Comparison of ENCODE assay signal across 1 cellular context in genomic region chr12:122871851-122872785, GRCh38.
TF ChIP-seq lines count a peak whose summit lies in the region.

No MANE protein-coding gene starts in this region.

TF ChIP-seq in GM12878, 131 proteins besides CTCF, POLR2A, EP300 and RAD21 (continued from another document and continues in another):
- no peak for TF ChIP-seq ZBTB40 (IDR thresholded peaks at IDR 0.05; ENCODE audit: borderline replicate concordance)
- no peak; a peak in 1 of 4 replicates for TF ChIP-seq BHLHE40 (IDR thresholded peaks at IDR 0.05; ENCODE audit: borderline replicate concordance in 1 of 2, low read depth in 2 of 2, low read length in 1 of 2)
- TF ChIP-seq MTA2 (IDR thresholded peaks at IDR 0.05; ENCODE audit: low read depth): peak; percentile 41; the same call in 1 of the 2 replicates
- TF ChIP-seq MTA3 (IDR thresholded peaks at IDR 0.05; ENCODE audit: borderline replicate concordance, low read length): 0 out of 2 replicates have a peak, but pooled peaks have one; percentile 19
- TF ChIP-seq SUZ12 (IDR thresholded peaks at IDR 0.05; ENCODE audit: unreplicated experiment): no peak
- TF ChIP-seq USF2 (IDR thresholded peaks at IDR 0.05; ENCODE audit: borderline replicate concordance, low read depth, low read length): no peak
- TF ChIP-seq FOS (IDR thresholded peaks at IDR 0.05; ENCODE audit: borderline replicate concordance, extremely low read depth, insufficient read length): no peak
- TF ChIP-seq ZNF207 (IDR thresholded peaks at IDR 0.05; ENCODE audit: borderline replicate concordance): no peak
- TF ChIP-seq RB1 (IDR thresholded peaks at IDR 0.05; ENCODE audit: borderline replicate concordance): no peak
- TF ChIP-seq TCF3 (IDR thresholded peaks at IDR 0.05; ENCODE audit: borderline replicate concordance, insufficient read depth, low read depth, low read length): no peak
- TF ChIP-seq ZNF592 (IDR thresholded peaks at IDR 0.05): no peak
- no peak for TF ChIP-seq RBBP5 (conservative IDR thresholded peaks at IDR 0.05)
- no peak for TF ChIP-seq MYC (IDR thresholded peaks at IDR 0.05; ENCODE audit: insufficient read depth, insufficient read length, insufficient replicate concordance, low read length, severe bottlenecking)
- no peak for TF ChIP-seq USF1 (IDR thresholded peaks at IDR 0.05; ENCODE audit: borderline replicate concordance, extremely low read length, insufficient read depth, low read depth, low read length)
- no peak for TF ChIP-seq RFX5 (IDR thresholded peaks at IDR 0.05; ENCODE audit: low read depth, low read length)
- no peak for TF ChIP-seq RCOR1 (conservative IDR thresholded peaks at IDR 0.05; ENCODE audit: low read depth, low read length)
- no peak for TF ChIP-seq NFIC (IDR thresholded peaks at IDR 0.05; ENCODE audit: low read depth, low read length)
- TF ChIP-seq BACH1 (IDR thresholded peaks at IDR 0.05; ENCODE audit: borderline replicate concordance): no peak
- peak; percentile 82 for TF ChIP-seq RUNX3 (IDR thresholded peaks at IDR 0.05; ENCODE audit: low read length)
- no peak for TF ChIP-seq MXI1 (IDR thresholded peaks at IDR 0.05; ENCODE audit: low read depth, low read length)
- no peak for TF ChIP-seq PKNOX1 (IDR thresholded peaks at IDR 0.05)
- TF ChIP-seq E2F4 (IDR thresholded peaks at IDR 0.05; ENCODE audit: low read depth, low read length): no peak
- no peak for TF ChIP-seq MYB (IDR thresholded peaks at IDR 0.05; ENCODE audit: borderline replicate concordance, low read depth, low read length)
- no peak for TF ChIP-seq SMAD5 (IDR thresholded peaks at IDR 0.05; ENCODE audit: low read depth)
- no peak for TF ChIP-seq BRCA1 (IDR thresholded peaks at IDR 0.05; ENCODE audit: low read depth, low read length)
- TF ChIP-seq EZH2 (IDR thresholded peaks at IDR 0.05; ENCODE audit: borderline replicate concordance, control insufficient read depth, low read depth, low read length): no peak
- TF ChIP-seq SREBF1 (IDR thresholded peaks at IDR 0.05; ENCODE audit: low read length): no peak
- no peak for TF ChIP-seq JUND (IDR thresholded peaks at IDR 0.05; ENCODE audit: low read depth, low read length)
- peak; percentile 20; the same call in 1 of the 2 replicates for TF ChIP-seq DPF2 (IDR thresholded peaks at IDR 0.05)
- TF ChIP-seq ZNF687 (IDR thresholded peaks at IDR 0.05): no peak
- no peak for TF ChIP-seq FOXK2 (IDR thresholded peaks at IDR 0.05)
- TF ChIP-seq CEBPB (IDR thresholded peaks at IDR 0.05; ENCODE audit: borderline replicate concordance in 1 of 2, low read depth in 2 of 2, low read length in 2 of 2): no peak
- no peak for TF ChIP-seq NFXL1 (IDR thresholded peaks at IDR 0.05; ENCODE audit: borderline replicate concordance)
- TF ChIP-seq POLR2AphosphoS2 (IDR thresholded peaks at IDR 0.05; ENCODE audit: low read depth, low read length): no peak
- no peak for TF ChIP-seq ZZZ3 (IDR thresholded peaks at IDR 0.05; ENCODE audit: control insufficient read depth, insufficient read length, low read depth)
- TF ChIP-seq CHD1 (IDR thresholded peaks at IDR 0.05; ENCODE audit: low read depth, low read length): no peak
- no peak for TF ChIP-seq SMARCA5 (IDR thresholded peaks at IDR 0.05)
- TF ChIP-seq ELK1 (IDR thresholded peaks at IDR 0.05; ENCODE audit: low read depth, low read length): no peak
- TF ChIP-seq JUNB (IDR thresholded peaks at IDR 0.05): peak; percentile 60; the same call in 1 of the 2 replicates
- TF ChIP-seq ZBED1 (IDR thresholded peaks at IDR 0.05; ENCODE audit: borderline replicate concordance): no peak
- 0 out of 2 replicates have a peak, but pooled peaks have one; percentile 70 for TF ChIP-seq NBN (IDR thresholded peaks at IDR 0.05)
- TF ChIP-seq IKZF2 (IDR thresholded peaks at IDR 0.05): peak; percentile 68 to 80
- no peak for TF ChIP-seq POU2F2 (IDR thresholded peaks at IDR 0.05; ENCODE audit: borderline replicate concordance, low read depth, low read length)
- TF ChIP-seq CBX5 (IDR thresholded peaks at IDR 0.05; ENCODE audit: low read depth): no peak
- TF ChIP-seq ATF3 (IDR thresholded peaks at IDR 0.05; ENCODE audit: borderline replicate concordance, extremely low read depth, low read depth, low read length): no peak
- TF ChIP-seq STAT3 (IDR thresholded peaks at IDR 0.05; ENCODE audit: low read depth, low read length): no peak
- no peak for TF ChIP-seq ZNF217 (IDR thresholded peaks at IDR 0.05)
- TF ChIP-seq LARP7 (IDR thresholded peaks at IDR 0.05): no peak
- no peak for TF ChIP-seq GABPA (IDR thresholded peaks at IDR 0.05; ENCODE audit: low read depth)
- TF ChIP-seq POLR2AphosphoS5 (IDR thresholded peaks at IDR 0.05; ENCODE audit: low read length): no peak
